18 cellular contexts compared by ENCODE assay signal in genomic region chr14:37124617-37125016, GRCh38. TPM values are rescaled to one million over a fixed set of nuclear protein-coding genes. Genes with fewer than 3 reads are reported as not detected.
DNase-seq lines count a peak whose midpoint lies in the region; ATAC-seq, FAIRE-seq and TF ChIP-seq lines count a peak whose summit lies in the region.
"Had no signal": no experiment of that assay in that cellular context is flagged by ENCODE, and none has a peak within 500 bp of the region (broad histone marks: within the 10 kb centered on the region; RNA-seq: fewer than 3 reads in every experiment).

No MANE protein-coding gene starts in this region.

- no peaks in the 10 kb centered on the region for H3K4me1 Mint-ChIP-seq in neural crest cell
- H3K4me1 Mint-ChIP-seq: activated CD4-positive, alpha-beta memory T cell treated with anti-CD3 and anti-CD28 coated beads, Interleukin-2, amount 10 ng/mL, durations not matched to agents 7 days and 5 days; brain had no signal

- no TSS peak for BruUV-seq in K562 (replicated peaks; lab: Mats Ljungman, UMichigan)

- no peak overlapping the region for H3K4me2 ChIP-seq in K562 (ENCODE audit: insufficient read depth, low read length)
- H3K4me2 ChIP-seq: smooth muscle cell had no signal

- no peaks in the 10 kb centered on the region for H3K9me1 ChIP-seq in K562 (ENCODE audit: control insufficient read depth, insufficient read depth, low read length)

- no peaks in the 10 kb centered on the region for H4K20me1 ChIP-seq in K562 (replicated peaks; ENCODE audit: control insufficient read depth, insufficient read depth, low read length)

- intact Hi-C loops in K562 (cut with micrococcal nuclease): no loop called here

- no peak overlapping the region for H2AFZ ChIP-seq in K562 (ENCODE audit: low read depth, low read length)

- POLR2A ChIA-PET in K562 (lab: Yijun Ruan, JAX): no interaction called here

- no peaks in the 10 kb centered on the region for H3K9me3 Mint-ChIP-seq in neural crest cell
- H3K9me3 Mint-ChIP-seq: brain had no signal

- no peaks in the 10 kb centered on the region for H3K9me3 ChIP-seq in K562 (replicated peaks; ENCODE audit: control insufficient read depth, insufficient read depth, low read depth, low read length)
- H3K9me3 ChIP-seq: SJSA1 had no signal

- no peaks in the 10 kb centered on the region for H3K36me3 Mint-ChIP-seq in neural crest cell (ENCODE audit: low read depth)
- H3K36me3 Mint-ChIP-seq: brain had no signal

- no peak overlapping the region for H3K27ac ChIP-seq in K562 (ENCODE audit: extremely low read depth, low read depth, low read length)
- H3K27ac ChIP-seq: SJSA1 had no signal

- peak overlapping the region; percentile 50 for H3K27ac Mint-ChIP-seq in neural crest cell (ENCODE audit: unreplicated experiment)
- H3K27ac Mint-ChIP-seq: activated CD4-positive, alpha-beta memory T cell treated with anti-CD3 and anti-CD28 coated beads, Interleukin-2, amount 10 ng/mL, durations not matched to agents 7 days and 5 days; brain had no signal

- H3K4me3 ChIP-seq in LNCaP clone FGC (ENCODE audit: low read depth, low read length) (no peak overlapping the region), K562 (no peak overlapping the region)
- H3K4me3 ChIP-seq: SJSA1, smooth muscle cell had no signal

- no peak overlapping the region for H3K4me3 Mint-ChIP-seq in neural crest cell
- H3K4me3 Mint-ChIP-seq: activated CD4-positive, alpha-beta memory T cell treated with anti-CD3 and anti-CD28 coated beads, Interleukin-2, amount 10 ng/mL, durations not matched to agents 7 days and 5 days; brain had no signal

- DNase-seq in NCI-H1105 (lab: John Stamatoyannopoulos, UW) (peak; percentile 4), NCI-H1105 treated with DMSO at 0.1 percent for 48 hours (lab: John Stamatoyannopoulos, UW) (no peak), LNCaP clone FGC (ENCODE audit: low read depth) (no peak), K562 (ENCODE audit: extremely low read depth in 1 of 4, low spot score in 3 of 4) (peak in 1 of 4 experiments; percentile 26), neural crest cell (ENCODE audit: low read depth, low spot score) (no peak)
- no peak for DNase-seq in central memory CD4-positive, alpha-beta T cell
- DNase-seq in activated CD8-positive, alpha-beta memory T cell treated with anti-CD3 and anti-CD28 coated beads for 24 hours: no peak
- DNase-seq: activated CD4-positive, alpha-beta memory T cell treated with anti-CD3 and anti-CD28 coated beads, Interleukin-2, amount 10 ng/mL, durations not matched to agents 7 days and 5 days; activated effector memory CD4-positive, alpha-beta T cell treated with anti-CD3 and anti-CD28 coated beads, Interleukin-2, amount 50 U/mL, for 16 hours; NCI-H187 treated with DMSO at 0.1 percent for 48 hours; occipital lobe; stimulated activated naive CD4-positive, alpha-beta T cell treated with Interleukin-2 at 50 U/mL for 16 hours had no signal

- H3K27me3 ChIP-seq in K562 (ENCODE audit: control insufficient read depth in 2 of 2, insufficient read depth in 2 of 2, low read length in 2 of 2): no peaks in the 10 kb centered on the region
- H3K27me3 ChIP-seq: SJSA1 had no signal

- peak; percentile 26 for FAIRE-seq in K562 (lab: Jason Lieb, UNC)
- FAIRE-seq: frontal cortex, urothelium cell line had no signal

- no peaks in the 10 kb centered on the region for H3K27me3 Mint-ChIP-seq in neural crest cell (ENCODE audit: low read depth)
- H3K27me3 Mint-ChIP-seq: activated CD4-positive, alpha-beta memory T cell treated with anti-CD3 and anti-CD28 coated beads, Interleukin-2, amount 10 ng/mL, durations not matched to agents 7 days and 5 days had no signal

- CTCF ChIA-PET in K562 (lab: Yijun Ruan, JAX; ENCODE audit: low intra/inter-chr PET ratio): no interaction called here

- no peaks in the 10 kb centered on the region for H3K4me1 ChIP-seq in K562 (replicated peaks in 1 of 2; ENCODE audit: control insufficient read depth in 2 of 2, insufficient read depth in 2 of 2, low read length in 2 of 2)

- ATAC-seq in K562 (peak; percentile 84), GM21381 (IDR thresholded peaks at IDR 0.05; ENCODE audit: unreplicated experiment) (no peak)

- WGBS in K562 (ENCODE audit: insufficient coverage, low coverage, missing lambda C conversion rate): 67% methylated on average over 3 of the region's 3 CpGs

- peaks cover 29% of the 10 kb centered on the region; the same call in 2 of the 3 replicates for H3K79me2 ChIP-seq in K562 (ENCODE audit: control insufficient read depth, insufficient read depth, low read length)

- peaks cover 2% of the 10 kb centered on the region; the same call in 2 of the 3 replicates for H3K36me3 ChIP-seq in K562 (ENCODE audit: control insufficient read depth, insufficient read depth, low read length)
- H3K36me3 ChIP-seq: SJSA1 had no signal

- in situ Hi-C loops in K562 (cut with MboI): loop anchor here (25.0 kb wide), 1 partner anchor 487 kb away; no protein-coding TSS in a partner anchor

- no peak for TF ChIP-seq EP300 in K562 (IDR thresholded peaks at IDR 0.05; ENCODE audit: low read length)

- TF ChIP-seq RAD21 in K562 (CRISPR knock-in tag; conservative IDR thresholded peaks at IDR 0.05 in 1 of 2, IDR thresholded peaks at IDR 0.05 in 1 of 2): peak in 1 of 2 experiments; percentile 46; a peak in 2 of 4 replicates

- H3K9ac ChIP-seq in K562 (ENCODE audit: insufficient read depth in 1 of 2, low read depth in 2 of 2, low read length in 2 of 2): no peak overlapping the region

- TF ChIP-seq CTCF in LNCaP clone FGC (IDR thresholded peaks at IDR 0.05; ENCODE audit: control insufficient read depth, extremely low read depth, insufficient read depth) (peak; percentile 44), K562 (IDR thresholded peaks at IDR 0.05 in 2 of 3, conservative IDR thresholded peaks at IDR 0.05 in 1 of 3; ENCODE audit: insufficient read depth in 2 of 3, low read depth in 1 of 3, low read length in 3 of 3) (peak in 2 of 3 experiments; percentile 17 to 38; a peak in 2 of 6 replicates), neural crest cell (conservative IDR thresholded peaks at IDR 0.05) (no peak)

- TF ChIP-seq POLR2A in K562 (conservative IDR thresholded peaks at IDR 0.05): no peak

TF ChIP-seq in K562, 482 proteins besides CTCF, POLR2A, EP300 and RAD21 (continues in another document):
- TF ChIP-seq FOS (IDR thresholded peaks at IDR 0.05; ENCODE audit: extremely low read depth, insufficient read length): no peak
- TF ChIP-seq SRSF7 (optimal IDR thresholded peaks at IDR 0.05; ENCODE audit: low read depth, low read length): no peak
- TF ChIP-seq EZH2 (IDR thresholded peaks at IDR 0.05; ENCODE audit: borderline replicate concordance, low read depth, low read length): no peak
- TF ChIP-seq GTF2F1 (IDR thresholded peaks at IDR 0.05; ENCODE audit: low read depth, low read length): no peak
- TF ChIP-seq CGGBP1 (CRISPR knock-in tag; IDR thresholded peaks at IDR 0.05): no peak
- TF ChIP-seq SREBF1 (IDR thresholded peaks at IDR 0.05; ENCODE audit: borderline replicate concordance, low read depth, low read length): no peak
- no peak for TF ChIP-seq KDM1A (IDR thresholded peaks at IDR 0.05)
- no peak for TF ChIP-seq CSDE1 (IDR thresholded peaks at IDR 0.05)
- TF ChIP-seq ZNF75A (CRISPR knock-in tag; IDR thresholded peaks at IDR 0.05): no peak
- no peak for TF ChIP-seq HES1 (IDR thresholded peaks at IDR 0.05; ENCODE audit: low read depth)
- TF ChIP-seq TCF3 (CRISPR knock-in tag; IDR thresholded peaks at IDR 0.05): no peak
- no peak for TF ChIP-seq TFAP4 (CRISPR knock-in tag; IDR thresholded peaks at IDR 0.05; ENCODE audit: borderline replicate concordance)

RNA-seq across cellular contexts. Expression of gene SLC25A21, which starts 47.8 kb away (rescaled TPM):
- total RNA-seq in K562 (2011; cell fraction: chromatin; rRNA removed; ENCODE audit: low replicate concordance): 13.3 and 20.2 TPM in 2 replicates
- 10.0 and 13.8 TPM in 2 replicates for total RNA-seq in K562 (2011; cell fraction: nucleolus; rRNA removed)
- total RNA-seq in K562 (2011; cell fraction: nucleoplasm; rRNA removed): 19.4 and 20.5 TPM in 2 replicates
- total RNA-seq in K562 (2014; rRNA removed) (21.6 and 25.8 TPM in 2 replicates), K562 (2014; rRNA removed; fragmentation: Illumina TruSeq; extraction: Trizol) (40.8 and 44.8 TPM in 2 replicates), K562 (2015; rRNA removed; fragmentation: Illumina TruSeq; extraction: Trizol) (34.8 and 46.9 TPM in 2 replicates), K562 (2021) (25.1 and 28.7 TPM in 2 replicates), neural crest cell (2.2 and 4.2 TPM in 2 replicates)
- polyA plus RNA-seq in K562 (2011; rRNA removed) (9.3 and 15.2 TPM in 2 replicates), K562 (2014; fragmentation: Illumina TruSeq; extraction: Trizol) (20.1 and 21.5 TPM in 2 replicates), K562 (2014; fragmentation: Nextera tagmentation; extraction: Ambion mirVana) (10 to 100 TPM; 44.6 to 46.7 TPM), K562 (2014; rRNA removed) (15.7 and 17.7 TPM in 2 replicates)
- 4.5 and 5.1 TPM in 2 replicates for polyA plus RNA-seq in K562 (2011; cell fraction: cytosol; rRNA removed)
- 4.8 and 6.0 TPM in 2 replicates for polyA plus RNA-seq in K562 (2011; cell fraction: nucleus; rRNA removed)
- 20.9 and 25.7 TPM in 2 replicates for polyA plus RNA-seq in K562 (2012)
- polyA minus RNA-seq in K562 (2011; rRNA and poly(A)+ RNA removed): 16.4 and 16.5 TPM in 2 replicates
- 9.4 and 12.5 TPM in 2 replicates for polyA minus RNA-seq in K562 (2011; cell fraction: cytosol; rRNA and poly(A)+ RNA removed)
- 11.3 and 17.9 TPM in 2 replicates for polyA minus RNA-seq in K562 (2011; cell fraction: nucleus; rRNA and poly(A)+ RNA removed)
- total RNA-seq: activated CD4-positive, alpha-beta memory T cell treated with anti-CD3 and anti-CD28 coated beads, Interleukin-2, amount 10 ng/mL, durations not matched to agents 7 days and 5 days; smooth muscle cell had no signal
